In the genomic region with DNA sequence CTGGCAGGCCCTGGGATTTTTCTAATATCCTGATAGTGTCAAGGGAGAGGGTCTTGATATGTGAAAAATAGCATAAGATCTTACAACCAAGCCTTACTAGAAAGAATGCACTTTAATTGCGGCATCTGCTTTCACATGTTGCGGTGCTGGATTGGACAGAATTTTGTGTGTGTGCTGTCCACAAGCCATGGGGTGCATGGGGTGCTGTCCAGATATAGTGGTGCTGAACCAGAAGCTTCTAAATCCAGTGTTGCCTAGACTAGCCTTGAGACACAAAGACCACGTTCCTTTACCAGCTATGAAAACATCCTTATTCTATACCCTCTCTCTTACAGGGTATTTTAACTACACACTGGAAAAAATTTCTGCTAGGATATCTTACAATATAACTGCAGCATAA, we compare ENCODE assay signal across 22 cellular contexts.
A peak's percentile ranks its signal among the peaks of the same experiment; 100 is the strongest.
DNase-seq lines count a peak whose midpoint lies in the region; ATAC-seq and TF ChIP-seq lines count a peak whose summit lies in the region.
"Had no signal": no experiment of that assay in that cellular context is flagged by ENCODE, and none has a peak within 500 bp of the region (broad histone marks: within the 10 kb centered on the region; RNA-seq: fewer than 3 reads in every experiment).

No MANE protein-coding gene starts in this region.

- TF ChIP-seq EP300 in suprapubic skin (IDR thresholded peaks at IDR 0.05): no peak

- no peak for TF ChIP-seq POLR2A in suprapubic skin (IDR thresholded peaks at IDR 0.05)

- no peaks in the 10 kb centered on the region for H3K9me2 ChIP-seq in MM.1S (replicated peaks; ENCODE audit: insufficient read depth, low read length)

- H3K27me3 ChIP-seq in MM.1S (replicated peaks; ENCODE audit: insufficient read depth, low read length) (no peaks in the 10 kb centered on the region), suprapubic skin (no peaks in the 10 kb centered on the region)
- H3K27me3 ChIP-seq: esophagus squamous epithelium, Peyer's patch had no signal

- WGBS in suprapubic skin: 35% methylated on average over 3 of the region's 3 CpGs

- no peak overlapping the region for H3K27ac ChIP-seq in MM.1S (ENCODE audit: low read length)
- H3K27ac ChIP-seq in suprapubic skin: no peak overlapping the region
- H3K27ac ChIP-seq: esophagus squamous epithelium, Peyer's patch had no signal

- no peaks in the 10 kb centered on the region for H3K4me1 ChIP-seq in MM.1S (ENCODE audit: low read length)
- no peaks in the 10 kb centered on the region for H3K4me1 ChIP-seq in suprapubic skin
- H3K4me1 ChIP-seq: esophagus squamous epithelium, HAP-1, Peyer's patch had no signal

- H4K20me1 ChIP-seq in MM.1S (ENCODE audit: insufficient read depth, low read length): no peaks in the 10 kb centered on the region

- ATAC-seq in GM21723 (IDR thresholded peaks at IDR 0.05; ENCODE audit: unreplicated experiment): no peak
- ATAC-seq in GM18868 (IDR thresholded peaks at IDR 0.05; ENCODE audit: unreplicated experiment): no peak
- ATAC-seq in HG03159 (IDR thresholded peaks at IDR 0.05; ENCODE audit: unreplicated experiment): no peak
- ATAC-seq: sciatic nerve had no signal

- peak; percentile 45 for DNase-seq in ELF-1 (ENCODE audit: low read depth, low spot score)
- peak; percentile 26 for DNase-seq in MM.1S
- peak; percentile 27 for DNase-seq in astrocyte of the hippocampus (ENCODE audit: low read depth, low spot score)
- DNase-seq in myocyte (ENCODE audit: low read depth): peak; percentile 1
- no peak for DNase-seq in suprapubic skin (ENCODE audit: low spot score in 2 of 2)
- DNase-seq: AML-193; COR-L47; dermis blood vessel endothelial cell; esophagus squamous epithelium; GDM1; head of caudate nucleus; kidney; NCI-H748 treated with DMSO at 0.1 percent for 48 hours; nucleus accumbens; Peyer's patch; stimulated activated CD4-positive, alpha-beta T cell treated with anti-CD3 and anti-CD28 coated beads, Interleukin-1b, Interleukin-23, amount 100 ng/mL, for 48 hours; T-helper 1 cell had no signal

- no peak overlapping the region for H3K4me2 ChIP-seq in MM.1S (ENCODE audit: low read depth, low read length)

- H3K79me2 ChIP-seq in MM.1S (ENCODE audit: low read length): no peaks in the 10 kb centered on the region

- no peak overlapping the region for H2AFZ ChIP-seq in MM.1S (ENCODE audit: low read length)

- H3K9me3 ChIP-seq in MM.1S (replicated peaks; ENCODE audit: insufficient read depth, low read length): no peaks in the 10 kb centered on the region
- no peaks in the 10 kb centered on the region for H3K9me3 ChIP-seq in suprapubic skin
- H3K9me3 ChIP-seq: HAP-1, Peyer's patch had no signal

- H3K4me3 ChIP-seq in MM.1S (ENCODE audit: low read length) (no peak overlapping the region), suprapubic skin (no peak overlapping the region)
- H3K4me3 ChIP-seq: esophagus squamous epithelium, HAP-1, Peyer's patch had no signal

- H3K36me3 ChIP-seq in MM.1S (replicated peaks; ENCODE audit: insufficient read depth, low read length): no peaks in the 10 kb centered on the region
- no peaks in the 10 kb centered on the region for H3K36me3 ChIP-seq in suprapubic skin
- H3K36me3 ChIP-seq: esophagus squamous epithelium, HAP-1, Peyer's patch had no signal

- no peaks in the 10 kb centered on the region for H3F3A ChIP-seq in MM.1S (ENCODE audit: insufficient read depth, low read length)

- no peak overlapping the region for H3K9ac ChIP-seq in MM.1S (ENCODE audit: low read length)

- no peak for TF ChIP-seq CTCF in MM.1S (IDR thresholded peaks at IDR 0.05; ENCODE audit: low read length)
- TF ChIP-seq CTCF in suprapubic skin (IDR thresholded peaks at IDR 0.05): no peak

Comparison
In these comparisons a context has a peak if more than half of its experiments do, and no peak if none do; other contexts are left out.
1. DNase-seq: peak in ELF-1 (single experiment), MM.1S (single experiment), astrocyte of the hippocampus (single experiment) and myocyte (single experiment); none in suprapubic skin (0 of 2).